In genomic region chr5:38258319-38259061, GRCh38 we compare ENCODE assay signal across 8 cellular contexts. TPM values are rescaled to one million over a fixed set of nuclear protein-coding genes. Genes with fewer than 3 reads are reported as not detected.
A peak's percentile ranks its signal among the peaks of the same experiment; 100 is the strongest.
DNase-seq lines count a peak whose midpoint lies in the region; ATAC-seq and TF ChIP-seq lines count a peak whose summit lies in the region.

EGFLAM (plus strand) TSS chr5:38258559; CDS start chr5:38258755, 196 bp downstream.

- H3K4me2 ChIP-seq in GM23338 = peak within 1 kb of the TSS; percentile 95

- H3K79me2 ChIP-seq in GM23338 (replicated peaks; ENCODE audit: insufficient read depth) = no peaks in the 10 kb centered on the region

- H3K36me3 ChIP-seq in GM23338 (ENCODE audit: insufficient read depth) (no peaks in the 10 kb centered on the region), heart right ventricle (no peaks in the 10 kb centered on the region)

- intact Hi-C loops in heart right ventricle (cut with DNase I) = no loop called here
- intact Hi-C loops in sciatic nerve (cut with DNase I) = no loop called here

- no peaks in the 10 kb centered on the region for H3K9me2 ChIP-seq in GM23338 (ENCODE audit: insufficient read depth)

- DNase-seq in GM23338 (ENCODE audit: low spot score) = peak; percentile 82
- peak; percentile 52 for DNase-seq in heart right ventricle
- peak; percentile 69 for DNase-seq in sciatic nerve (ENCODE audit: low spot score)
- DNase-seq in NOMO-1 (lab: John Stamatoyannopoulos, UW; ENCODE audit: unreplicated experiment in 2 of 2) = no peak
- DNase-seq in GDM1 (lab: John Stamatoyannopoulos, UW) = no peak

- H3K4me3 ChIP-seq in GM23338 (peak within 1 kb of the TSS; percentile 91), WI38 (ENCODE audit: low read depth, low read length) (peak within 1 kb of the TSS; percentile 29; the same call in 1 of the 2 replicates), heart right ventricle (peak within 1 kb of the TSS; percentile 48 to 67 (median 60))

- 0 to 1% methylated on average over 69 to 73 of the region's 73 CpGs for WGBS in heart right ventricle, 2 donors

- H3K9me3 ChIP-seq in heart right ventricle = peaks cover 0 to 6% (median 0%) of the 10 kb centered on the region in 11 donors

- ATAC-seq in GM23338 (peak; percentile 87), heart right ventricle (peak; percentile 62 to 86 (median 66)), sciatic nerve (peak; percentile 73), HG03565 (IDR thresholded peaks at IDR 0.05; ENCODE audit: unreplicated experiment) (no peak)

- peak within 1 kb of the TSS; percentile 79 for H3K4me3 Mint-ChIP-seq in GM23338

- peaks cover 18% of the 10 kb centered on the region for H3K4me1 Mint-ChIP-seq in GM23338

- H3K27me3 ChIP-seq in GM23338 (ENCODE audit: insufficient read depth) (peaks cover 90% of the 10 kb centered on the region), heart right ventricle (peaks cover 0 to 90% (median 52%) of the 10 kb centered on the region in 7 donors)

- H3K36me3 Mint-ChIP-seq in GM23338 (ENCODE audit: low read depth) = no peaks in the 10 kb centered on the region

- H2AFZ ChIP-seq in GM23338 = peak within 1 kb of the TSS; percentile 99

- H3K27ac Mint-ChIP-seq in GM23338 = no peak within 1 kb of the TSS

- peak; percentile 55 for TF ChIP-seq CTCF in 22Rv1 (IDR thresholded peaks at IDR 0.05)
- TF ChIP-seq CTCF in GM23338 (conservative IDR thresholded peaks at IDR 0.05; ENCODE audit: low read depth in 2 of 2) = 0 out of 4 replicates have a peak, but pooled peaks have one; percentile 8 to 12
- TF ChIP-seq CTCF in WI38 (IDR thresholded peaks at IDR 0.05; ENCODE audit: low read depth, low read length) = no peak
- TF ChIP-seq CTCF in heart right ventricle (IDR thresholded peaks at IDR 0.05) = peak in 4 of 9 donors; percentile 15 to 35 (median 30)

- no peak within 1 kb of the TSS for H3K27ac ChIP-seq in 22Rv1
- no peak within 1 kb of the TSS for H3K27ac ChIP-seq in GM23338 (ENCODE audit: low read depth)
- peak within 1 kb of the TSS; percentile 28 to 78 (median 70) for H3K27ac ChIP-seq in heart right ventricle

- H3F3A ChIP-seq in GM23338 (replicated peaks; ENCODE audit: low read depth) = peaks cover 4% of the 10 kb centered on the region; the same call in 1 of the 2 replicates

- peaks cover 49% of the 10 kb centered on the region for H3K27me3 Mint-ChIP-seq in GM23338 (ENCODE audit: insufficient read depth, low read depth, poor library complexity)

- peaks cover 13% of the 10 kb centered on the region for H3K4me1 ChIP-seq in GM23338 (ENCODE audit: insufficient read depth)
- H3K4me1 ChIP-seq in heart right ventricle = peaks cover 0 to 25% (median 17%) of the 10 kb centered on the region in 9 donors

- no peaks in the 10 kb centered on the region for H3K9me3 Mint-ChIP-seq in GM23338

- H4K20me1 ChIP-seq in GM23338 (replicated peaks; ENCODE audit: insufficient read depth) = 0 out of 2 replicates have a peak, but pooled peaks cover 4% of the 10 kb centered on the region

TF ChIP-seq in GM23338, 12 proteins besides CTCF, POLR2A, EP300 and RAD21:
- TF ChIP-seq JUNB (IDR thresholded peaks at IDR 0.05; ENCODE audit: unreplicated experiment) (no peak), EZH2 (IDR thresholded peaks at IDR 0.05; ENCODE audit: low read depth, unreplicated experiment) (peak; percentile 23)
TF ChIP-seq in GM23338: peak in this region for 1.

RNA-seq across cellular contexts. Expression of gene EGFLAM, which starts in this region (rescaled TPM):
- 0.50 and 1.9 TPM in 2 replicates for total RNA-seq in GM23338 (2014; rRNA removed; shearing (Covaris generic))
- polyA plus RNA-seq in GM23338 (2016; fragmentation: Nextera tagmentation; extraction: Ambion mirVana) = 0.24 TPM in 1 of 2 replicates, not detected in the other
- total RNA-seq in heart right ventricle = 10 to 100 TPM in 3 of 10 donors, 1 to 10 TPM in 7; 3.4 to 15.3 (median 7.3) TPM
- 10 to 100 TPM in 1 of 2 donors, 1 to 10 TPM in 1; 7.3 to 14.8 TPM for polyA plus RNA-seq in heart right ventricle
- 48.2 TPM for total RNA-seq in sciatic nerve

Comparison
In these comparisons a context has a peak if more than half of its experiments do, and no peak if none do; other contexts are left out.
1. H3K27ac ChIP-seq: peak in heart right ventricle (10 of 10); none in 22Rv1 (single experiment) and GM23338 (single experiment).
2. DNase-seq: peak in GM23338 (single experiment), heart right ventricle (2 of 2) and sciatic nerve (single experiment); none in NOMO-1 (0 of 2) and GDM1 (single experiment).
3. H3K4me3 ChIP-seq: peak in every context shown above with its lines; median percentile 91 in GM23338; 60 in heart right ventricle; 29 in WI38.